In genomic region chr10:125895130-125896087, GRCh38 we compare ENCODE assay signal across 1 cellular context.
TF ChIP-seq lines count a peak whose summit lies in the region.
"Not testable (repeated sequence)": the region's sequence is repeated elsewhere in the genome, so short reads cannot be mapped to it uniquely, and the experiment has no call there.

No MANE protein-coding gene starts in this region.

TF ChIP-seq in HepG2, 621 proteins besides CTCF, POLR2A, EP300 and RAD21 (continued from another document and continues in another):
- TF ChIP-seq, protein P1, sequence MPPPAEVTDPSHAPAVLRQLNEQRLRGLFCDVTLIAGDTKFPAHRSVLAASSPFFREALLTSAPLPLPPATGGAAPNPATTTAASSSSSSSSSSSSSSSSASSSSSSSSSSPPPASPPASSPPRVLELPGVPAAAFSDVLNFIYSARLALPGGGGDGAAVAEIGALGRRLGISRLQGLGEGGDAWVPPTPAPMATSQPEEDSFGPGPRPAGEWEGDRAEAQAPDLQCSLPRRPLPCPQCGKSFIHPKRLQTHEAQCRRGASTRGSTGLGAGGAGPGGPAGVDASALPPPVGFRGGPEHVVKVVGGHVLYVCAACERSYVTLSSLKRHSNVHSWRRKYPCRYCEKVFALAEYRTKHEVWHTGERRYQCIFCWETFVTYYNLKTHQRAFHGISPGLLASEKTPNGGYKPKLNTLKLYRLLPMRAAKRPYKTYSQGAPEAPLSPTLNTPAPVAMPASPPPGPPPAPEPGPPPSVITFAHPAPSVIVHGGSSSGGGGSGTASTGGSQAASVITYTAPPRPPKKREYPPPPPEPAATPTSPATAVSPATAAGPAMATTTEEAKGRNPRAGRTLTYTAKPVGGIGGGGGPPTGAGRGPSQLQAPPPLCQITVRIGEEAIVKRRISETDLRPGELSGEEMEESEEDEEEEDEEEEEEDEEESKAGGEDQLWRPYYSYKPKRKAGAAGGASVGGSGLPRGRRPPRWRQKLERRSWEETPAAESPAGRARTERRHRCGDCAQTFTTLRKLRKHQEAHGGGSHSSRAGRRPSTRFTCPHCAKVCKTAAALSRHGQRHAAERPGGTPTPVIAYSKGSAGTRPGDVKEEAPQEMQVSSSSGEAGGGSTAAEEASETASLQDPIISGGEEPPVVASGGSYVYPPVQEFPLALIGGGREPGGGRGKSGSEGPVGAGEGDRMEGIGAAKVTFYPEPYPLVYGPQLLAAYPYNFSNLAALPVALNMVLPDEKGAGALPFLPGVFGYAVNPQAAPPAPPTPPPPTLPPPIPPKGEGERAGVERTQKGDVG (CRISPR knock-in tag; IDR thresholded peaks at IDR 0.05; ENCODE audit: borderline replicate concordance): 0 out of 2 replicates have a peak, but pooled peaks have one; percentile 38
- TF ChIP-seq, protein P2, sequence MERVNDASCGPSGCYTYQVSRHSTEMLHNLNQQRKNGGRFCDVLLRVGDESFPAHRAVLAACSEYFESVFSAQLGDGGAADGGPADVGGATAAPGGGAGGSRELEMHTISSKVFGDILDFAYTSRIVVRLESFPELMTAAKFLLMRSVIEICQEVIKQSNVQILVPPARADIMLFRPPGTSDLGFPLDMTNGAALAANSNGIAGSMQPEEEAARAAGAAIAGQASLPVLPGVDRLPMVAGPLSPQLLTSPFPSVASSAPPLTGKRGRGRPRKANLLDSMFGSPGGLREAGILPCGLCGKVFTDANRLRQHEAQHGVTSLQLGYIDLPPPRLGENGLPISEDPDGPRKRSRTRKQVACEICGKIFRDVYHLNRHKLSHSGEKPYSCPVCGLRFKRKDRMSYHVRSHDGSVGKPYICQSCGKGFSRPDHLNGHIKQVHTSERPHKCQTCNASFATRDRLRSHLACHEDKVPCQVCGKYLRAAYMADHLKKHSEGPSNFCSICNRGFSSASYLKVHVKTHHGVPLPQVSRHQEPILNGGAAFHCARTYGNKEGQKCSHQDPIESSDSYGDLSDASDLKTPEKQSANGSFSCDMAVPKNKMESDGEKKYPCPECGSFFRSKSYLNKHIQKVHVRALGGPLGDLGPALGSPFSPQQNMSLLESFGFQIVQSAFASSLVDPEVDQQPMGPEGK (CRISPR knock-in tag; IDR thresholded peaks at IDR 0.05): peak; percentile 46; the same call in 1 of the 2 replicates
- 0 out of 2 replicates have a peak, but pooled peaks have one; percentile 16 for TF ChIP-seq ARID5B (CRISPR knock-in tag; IDR thresholded peaks at IDR 0.05)
- TF ChIP-seq, protein P3, sequence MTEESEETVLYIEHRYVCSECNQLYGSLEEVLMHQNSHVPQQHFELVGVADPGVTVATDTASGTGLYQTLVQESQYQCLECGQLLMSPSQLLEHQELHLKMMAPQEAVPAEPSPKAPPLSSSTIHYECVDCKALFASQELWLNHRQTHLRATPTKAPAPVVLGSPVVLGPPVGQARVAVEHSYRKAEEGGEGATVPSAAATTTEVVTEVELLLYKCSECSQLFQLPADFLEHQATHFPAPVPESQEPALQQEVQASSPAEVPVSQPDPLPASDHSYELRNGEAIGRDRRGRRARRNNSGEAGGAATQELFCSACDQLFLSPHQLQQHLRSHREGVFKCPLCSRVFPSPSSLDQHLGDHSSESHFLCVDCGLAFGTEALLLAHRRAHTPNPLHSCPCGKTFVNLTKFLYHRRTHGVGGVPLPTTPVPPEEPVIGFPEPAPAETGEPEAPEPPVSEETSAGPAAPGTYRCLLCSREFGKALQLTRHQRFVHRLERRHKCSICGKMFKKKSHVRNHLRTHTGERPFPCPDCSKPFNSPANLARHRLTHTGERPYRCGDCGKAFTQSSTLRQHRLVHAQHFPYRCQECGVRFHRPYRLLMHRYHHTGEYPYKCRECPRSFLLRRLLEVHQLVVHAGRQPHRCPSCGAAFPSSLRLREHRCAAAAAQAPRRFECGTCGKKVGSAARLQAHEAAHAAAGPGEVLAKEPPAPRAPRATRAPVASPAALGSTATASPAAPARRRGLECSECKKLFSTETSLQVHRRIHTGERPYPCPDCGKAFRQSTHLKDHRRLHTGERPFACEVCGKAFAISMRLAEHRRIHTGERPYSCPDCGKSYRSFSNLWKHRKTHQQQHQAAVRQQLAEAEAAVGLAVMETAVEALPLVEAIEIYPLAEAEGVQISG (CRISPR knock-in tag; IDR thresholded peaks at IDR 0.05): peak; percentile 0; the same call in 1 of the 2 replicates
- TF ChIP-seq MAZ (IDR thresholded peaks at IDR 0.05; ENCODE audit: borderline replicate concordance, low read depth, low read length): 0 out of 2 replicates have a peak, but pooled peaks have one; percentile 14
- not testable (repeated sequence) for TF ChIP-seq MAZ (CRISPR knock-in tag; IDR thresholded peaks at IDR 0.05; ENCODE audit: low read depth); GABPA (IDR thresholded peaks at IDR 0.05; ENCODE audit: low read depth, low read length); LCORL (IDR thresholded peaks at IDR 0.05)
- TF ChIP-seq ZNF749 (CRISPR knock-in tag; IDR thresholded peaks at IDR 0.05; ENCODE audit: borderline replicate concordance): peak; percentile 49; the same call in 1 of the 2 replicates
- 0 out of 2 replicates have a peak, but pooled peaks have one; percentile 27 for TF ChIP-seq HES4 (CRISPR knock-in tag; IDR thresholded peaks at IDR 0.05; ENCODE audit: borderline replicate concordance)
- TF ChIP-seq TGIF2 (CRISPR knock-in tag; IDR thresholded peaks at IDR 0.05): peak; percentile 45; the same call in 1 of the 2 replicates
- TF ChIP-seq ZNF777 (CRISPR knock-in tag; IDR thresholded peaks at IDR 0.05): peak; percentile 90
- 0 out of 2 replicates have a peak, but pooled peaks have one; percentile 36 for TF ChIP-seq ZBTB10 (CRISPR knock-in tag; IDR thresholded peaks at IDR 0.05; ENCODE audit: borderline replicate concordance)
- peak; percentile 92; the same call in 1 of the 2 replicates for TF ChIP-seq UBTF (CRISPR knock-in tag; IDR thresholded peaks at IDR 0.05)
- 0 out of 2 replicates have a peak, but pooled peaks have one; percentile 13 for TF ChIP-seq ZNF234 (CRISPR knock-in tag; conservative IDR thresholded peaks at IDR 0.05)
- TF ChIP-seq GABPA (CRISPR knock-in tag; IDR thresholded peaks at IDR 0.05; ENCODE audit: low read depth): peak; percentile 41; the same call in 1 of the 2 replicates
- TF ChIP-seq LCORL (CRISPR knock-in tag; IDR thresholded peaks at IDR 0.05): peak; percentile 28; the same call in 1 of the 2 replicates
- TF ChIP-seq, protein P4, sequence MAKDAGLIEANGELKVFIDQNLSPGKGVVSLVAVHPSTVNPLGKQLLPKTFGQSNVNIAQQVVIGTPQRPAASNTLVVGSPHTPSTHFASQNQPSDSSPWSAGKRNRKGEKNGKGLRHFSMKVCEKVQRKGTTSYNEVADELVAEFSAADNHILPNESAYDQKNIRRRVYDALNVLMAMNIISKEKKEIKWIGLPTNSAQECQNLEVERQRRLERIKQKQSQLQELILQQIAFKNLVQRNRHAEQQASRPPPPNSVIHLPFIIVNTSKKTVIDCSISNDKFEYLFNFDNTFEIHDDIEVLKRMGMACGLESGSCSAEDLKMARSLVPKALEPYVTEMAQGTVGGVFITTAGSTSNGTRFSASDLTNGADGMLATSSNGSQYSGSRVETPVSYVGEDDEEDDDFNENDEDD (CRISPR knock-in tag; IDR thresholded peaks at IDR 0.05; ENCODE audit: borderline replicate concordance): peak; percentile 48; the same call in 1 of the 2 replicates
- peak; percentile 36 for TF ChIP-seq SAP130 (CRISPR knock-in tag; IDR thresholded peaks at IDR 0.05; ENCODE audit: low read depth)
- peak; percentile 40 for TF ChIP-seq ASH2L (IDR thresholded peaks at IDR 0.05; ENCODE audit: insufficient read length, low read depth, low read length)
- TF ChIP-seq ZSCAN21 (CRISPR knock-in tag; IDR thresholded peaks at IDR 0.05; ENCODE audit: borderline replicate concordance): 0 out of 2 replicates have a peak, but pooled peaks have one; percentile 9
- TF ChIP-seq MAX (IDR thresholded peaks at IDR 0.05): peak; percentile 48; the same call in 1 of the 2 replicates
- TF ChIP-seq, protein P5, sequence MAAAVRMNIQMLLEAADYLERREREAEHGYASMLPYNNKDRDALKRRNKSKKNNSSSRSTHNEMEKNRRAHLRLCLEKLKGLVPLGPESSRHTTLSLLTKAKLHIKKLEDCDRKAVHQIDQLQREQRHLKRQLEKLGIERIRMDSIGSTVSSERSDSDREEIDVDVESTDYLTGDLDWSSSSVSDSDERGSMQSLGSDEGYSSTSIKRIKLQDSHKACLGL (CRISPR knock-in tag; IDR thresholded peaks at IDR 0.05): 0 out of 2 replicates have a peak, but pooled peaks have one; percentile 5
- peak; percentile 29 for TF ChIP-seq HNRNPLL (IDR thresholded peaks at IDR 0.05; ENCODE audit: low read depth, low read length, poor library complexity, severe bottlenecking)
- TF ChIP-seq ZBTB7B (CRISPR knock-in tag; IDR thresholded peaks at IDR 0.05): peak; percentile 47; the same call in 1 of the 2 replicates
- peak; percentile 42; the same call in 1 of the 2 replicates for TF ChIP-seq POLR2G (IDR thresholded peaks at IDR 0.05; ENCODE audit: low read depth, low read length)
- TF ChIP-seq, protein P6, sequence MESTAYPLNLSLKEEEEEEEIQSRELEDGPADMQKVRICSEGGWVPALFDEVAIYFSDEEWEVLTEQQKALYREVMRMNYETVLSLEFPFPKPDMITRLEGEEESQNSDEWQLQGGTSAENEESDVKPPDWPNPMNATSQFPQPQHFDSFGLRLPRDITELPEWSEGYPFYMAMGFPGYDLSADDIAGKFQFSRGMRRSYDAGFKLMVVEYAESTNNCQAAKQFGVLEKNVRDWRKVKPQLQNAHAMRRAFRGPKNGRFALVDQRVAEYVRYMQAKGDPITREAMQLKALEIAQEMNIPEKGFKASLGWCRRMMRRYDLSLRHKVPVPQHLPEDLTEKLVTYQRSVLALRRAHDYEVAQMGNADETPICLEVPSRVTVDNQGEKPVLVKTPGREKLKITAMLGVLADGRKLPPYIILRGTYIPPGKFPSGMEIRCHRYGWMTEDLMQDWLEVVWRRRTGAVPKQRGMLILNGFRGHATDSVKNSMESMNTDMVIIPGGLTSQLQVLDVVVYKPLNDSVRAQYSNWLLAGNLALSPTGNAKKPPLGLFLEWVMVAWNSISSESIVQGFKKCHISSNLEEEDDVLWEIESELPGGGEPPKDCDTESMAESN (CRISPR knock-in tag; conservative IDR thresholded peaks at IDR 0.05): peak; percentile 40; the same call in 1 of the 2 replicates
